ENCODE assay signal across 1 cellular context in the genomic region with DNA sequence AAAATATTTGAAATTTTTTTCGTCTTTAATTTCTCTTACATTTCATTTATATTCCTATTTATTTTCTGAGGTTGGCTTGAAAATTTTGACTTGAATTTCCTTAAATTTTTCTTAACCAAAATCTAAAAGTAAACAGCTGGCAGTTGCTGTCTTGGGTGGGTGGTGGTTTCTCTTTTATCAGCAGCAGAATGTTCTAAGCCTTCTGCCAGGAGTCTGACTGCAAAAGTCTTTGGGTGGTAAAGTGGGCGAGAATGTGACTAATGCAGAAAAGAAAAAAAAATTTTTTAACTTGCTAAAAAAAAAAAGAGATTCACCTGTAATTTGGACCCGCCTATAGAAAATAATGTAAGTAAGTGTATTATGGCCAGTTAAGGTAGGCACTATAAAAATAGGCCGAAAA.
TF ChIP-seq lines count a peak whose summit lies in the region.

No MANE protein-coding gene starts in this region.

TF ChIP-seq in A549, 52 proteins besides CTCF, POLR2A, EP300 and RAD21 (continued from another document):
- TF ChIP-seq MAZ (IDR thresholded peaks at IDR 0.05; ENCODE audit: borderline replicate concordance, low read depth, low read length) (no peak), JUN (IDR thresholded peaks at IDR 0.05) (no peak), NR3C1 (IDR thresholded peaks at IDR 0.05) (no peak), HOXA7 (CRISPR knock-in tag; IDR thresholded peaks at IDR 0.05) (no peak)
- TF ChIP-seq, protein P1, sequence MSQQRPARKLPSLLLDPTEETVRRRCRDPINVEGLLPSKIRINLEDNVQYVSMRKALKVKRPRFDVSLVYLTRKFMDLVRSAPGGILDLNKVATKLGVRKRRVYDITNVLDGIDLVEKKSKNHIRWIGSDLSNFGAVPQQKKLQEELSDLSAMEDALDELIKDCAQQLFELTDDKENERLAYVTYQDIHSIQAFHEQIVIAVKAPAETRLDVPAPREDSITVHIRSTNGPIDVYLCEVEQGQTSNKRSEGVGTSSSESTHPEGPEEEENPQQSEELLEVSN (IDR thresholded peaks at IDR 0.05; ENCODE audit: borderline replicate concordance, low read depth): no peak
